In the genomic region with DNA sequence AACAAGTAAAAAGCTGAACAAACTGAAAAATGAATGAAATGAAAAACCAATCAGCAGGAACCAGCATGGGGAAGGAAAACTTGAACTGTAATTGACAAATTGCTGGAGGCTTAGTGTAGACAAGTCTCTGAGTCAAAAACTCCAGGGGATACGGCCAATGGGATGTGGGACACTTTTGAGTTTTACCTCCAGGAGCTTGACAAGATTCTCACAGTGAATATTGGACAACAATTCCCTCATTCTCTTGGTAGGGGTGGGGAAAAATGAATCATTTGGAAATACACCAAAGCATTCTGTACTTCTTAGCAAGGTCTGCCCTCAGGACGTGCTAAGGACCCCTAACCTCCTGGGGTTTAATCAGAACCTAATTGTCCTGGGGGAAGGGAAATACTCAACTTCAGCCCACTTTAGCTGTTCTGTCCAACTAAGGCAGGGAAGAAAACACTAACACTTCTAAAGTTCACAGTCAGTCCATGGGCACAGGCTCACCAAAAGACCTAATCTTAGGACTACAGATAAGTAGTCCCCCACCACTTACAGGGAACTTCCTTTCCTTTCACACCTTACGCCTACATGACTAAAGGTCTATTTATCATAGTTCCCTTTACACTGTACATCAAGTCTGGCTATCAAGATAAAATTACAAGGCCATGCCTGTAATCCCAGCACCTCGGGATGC, we compare ENCODE assay signal across 1 cellular context.
TF ChIP-seq lines count a peak whose summit lies in the region.

No MANE protein-coding gene starts in this region.

TF ChIP-seq in K562, 482 proteins besides CTCF, POLR2A, EP300 and RAD21 (continued from another document and continues in another):
- TF ChIP-seq, protein P1, sequence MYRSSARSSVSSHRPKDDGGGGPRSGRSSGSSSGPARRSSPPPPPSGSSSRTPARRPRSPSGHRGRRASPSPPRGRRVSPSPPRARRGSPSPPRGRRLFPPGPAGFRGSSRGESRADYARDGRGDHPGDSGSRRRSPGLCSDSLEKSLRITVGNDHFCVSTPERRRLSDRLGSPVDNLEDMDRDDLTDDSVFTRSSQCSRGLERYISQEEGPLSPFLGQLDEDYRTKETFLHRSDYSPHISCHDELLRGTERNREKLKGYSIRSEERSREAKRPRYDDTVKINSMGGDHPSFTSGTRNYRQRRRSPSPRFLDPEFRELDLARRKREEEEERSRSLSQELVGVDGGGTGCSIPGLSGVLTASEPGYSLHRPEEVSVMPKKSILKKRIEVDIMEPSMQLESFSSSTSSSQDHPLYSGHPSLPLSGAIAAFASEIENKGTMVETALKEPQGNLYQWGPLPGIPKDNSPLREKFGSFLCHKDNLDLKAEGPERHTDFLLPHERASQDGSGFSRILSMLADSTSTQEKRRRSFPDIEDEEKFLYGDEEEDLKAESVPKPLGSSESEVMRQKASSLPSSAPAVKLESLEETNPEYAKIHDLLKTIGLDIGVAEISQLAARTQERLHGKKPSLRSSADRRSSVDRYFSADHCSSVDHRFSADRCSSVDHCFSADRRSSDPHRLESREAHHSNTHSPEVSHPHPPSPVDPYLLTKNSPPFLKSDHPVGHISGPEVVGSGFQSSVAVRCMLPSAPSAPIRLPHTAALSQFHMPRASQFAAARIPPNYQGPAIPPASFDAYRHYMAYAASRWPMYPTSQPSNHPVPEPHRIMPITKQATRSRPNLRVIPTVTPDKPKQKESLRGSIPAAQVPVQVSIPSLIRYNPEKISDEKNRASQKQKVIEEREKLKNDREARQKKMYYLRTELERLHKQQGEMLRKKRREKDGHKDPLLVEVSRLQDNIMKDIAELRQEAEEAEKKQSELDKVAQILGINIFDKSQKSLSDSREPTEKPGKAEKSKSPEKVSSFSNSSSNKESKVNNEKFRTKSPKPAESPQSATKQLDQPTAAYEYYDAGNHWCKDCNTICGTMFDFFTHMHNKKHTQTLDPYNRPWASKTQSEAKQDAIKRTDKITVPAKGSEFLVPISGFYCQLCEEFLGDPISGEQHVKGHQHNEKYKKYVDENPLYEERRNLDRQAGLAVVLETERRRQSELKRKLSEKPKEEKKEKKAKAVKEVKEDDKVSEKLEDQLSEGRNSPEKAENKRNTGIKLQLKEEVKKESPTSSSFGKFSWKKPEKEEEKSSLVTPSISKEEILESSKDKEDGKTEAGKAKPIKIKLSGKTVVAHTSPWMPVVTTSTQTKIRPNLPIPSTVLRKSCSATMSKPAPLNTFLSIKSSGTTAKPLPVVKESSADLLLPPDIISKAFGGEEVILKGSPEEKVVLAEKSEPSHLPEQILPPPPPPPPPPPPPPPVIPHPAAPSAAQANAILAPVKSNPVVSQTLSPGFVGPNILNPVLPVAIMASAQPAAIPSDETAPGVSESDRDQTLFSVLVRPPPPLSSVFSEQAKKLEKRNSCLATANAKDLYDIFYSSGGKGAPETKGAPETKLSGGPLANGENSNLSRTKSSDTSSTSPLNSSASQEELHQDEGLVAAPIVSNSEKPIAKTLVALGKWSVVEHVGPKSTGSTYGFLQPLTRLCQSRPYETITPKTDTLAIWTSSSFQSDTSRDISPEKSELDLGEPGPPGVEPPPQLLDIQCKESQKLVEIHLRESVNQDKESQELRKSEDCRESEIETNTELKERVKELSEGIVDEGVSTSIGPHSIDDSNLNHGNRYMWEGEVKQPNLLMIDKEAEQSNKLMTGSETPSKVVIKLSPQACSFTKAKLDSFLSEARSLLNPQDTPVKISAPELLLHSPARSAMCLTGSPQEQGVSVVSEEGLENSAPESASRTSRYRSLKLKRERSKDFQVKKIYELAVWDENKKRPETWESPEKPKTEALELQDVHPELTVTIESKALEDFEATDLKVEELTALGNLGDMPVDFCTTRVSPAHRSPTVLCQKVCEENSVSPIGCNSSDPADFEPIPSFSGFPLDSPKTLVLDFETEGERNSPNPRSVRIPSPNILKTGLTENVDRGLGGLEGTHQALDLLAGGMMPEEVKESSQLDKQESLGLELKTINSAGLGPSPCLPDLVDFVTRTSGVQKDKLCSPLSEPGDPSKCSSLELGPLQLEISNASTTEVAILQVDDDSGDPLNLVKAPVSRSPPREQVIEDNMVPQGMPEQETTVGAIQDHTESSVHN (IDR thresholded peaks at IDR 0.05; ENCODE audit: borderline replicate concordance in 1 of 2, low read depth in 1 of 2): no peak
- no peak for TF ChIP-seq BCLAF1 (IDR thresholded peaks at IDR 0.05; ENCODE audit: borderline replicate concordance in 1 of 2, control insufficient read depth in 1 of 2, low read depth in 2 of 2, low read length in 1 of 2)
- TF ChIP-seq ELF1 (tag; IDR thresholded peaks at IDR 0.05): no peak
- no peak for TF ChIP-seq ZNF717 (CRISPR knock-in tag; IDR thresholded peaks at IDR 0.05)
- no peak for TF ChIP-seq ZNF785 (CRISPR knock-in tag; IDR thresholded peaks at IDR 0.05)
- peak; percentile 54; the same call in 1 of the 2 replicates for TF ChIP-seq ATF7 (IDR thresholded peaks at IDR 0.05)
- TF ChIP-seq ZNF395 (CRISPR knock-in tag; IDR thresholded peaks at IDR 0.05): no peak
- TF ChIP-seq KLF16 (IDR thresholded peaks at IDR 0.05): no peak; the same call in none of the 2 replicates
- no peak for TF ChIP-seq HLTF (IDR thresholded peaks at IDR 0.05)
- TF ChIP-seq BRF1 (IDR thresholded peaks at IDR 0.05; ENCODE audit: borderline replicate concordance, extremely low read depth, insufficient read length): no peak
- no peak for TF ChIP-seq PHB (CRISPR knock-in tag; IDR thresholded peaks at IDR 0.05)
- peak; percentile 36; the same call in 1 of the 2 replicates for TF ChIP-seq PHB2 (IDR thresholded peaks at IDR 0.05; ENCODE audit: low read depth)
- TF ChIP-seq BMI1 (IDR thresholded peaks at IDR 0.05; ENCODE audit: low read length): no peak
- TF ChIP-seq ZSCAN29 (IDR thresholded peaks at IDR 0.05): no peak
- TF ChIP-seq ZNF431 (CRISPR knock-in tag; IDR thresholded peaks at IDR 0.05): no peak
- TF ChIP-seq ZNF384 (IDR thresholded peaks at IDR 0.05; ENCODE audit: low read depth, low read length): no peak
- TF ChIP-seq SMARCA5 (IDR thresholded peaks at IDR 0.05): no peak
- TF ChIP-seq HMBOX1 (IDR thresholded peaks at IDR 0.05): peak; percentile 60; the same call in 1 of the 2 replicates
- TF ChIP-seq RFX1 (IDR thresholded peaks at IDR 0.05): no peak
- no peak for TF ChIP-seq ZNF174 (CRISPR knock-in tag; IDR thresholded peaks at IDR 0.05)
- no peak for TF ChIP-seq CBFB (CRISPR knock-in tag; IDR thresholded peaks at IDR 0.05)
- no peak for TF ChIP-seq E2F6 (IDR thresholded peaks at IDR 0.05; ENCODE audit: borderline replicate concordance in 1 of 2, extremely low read depth in 1 of 2, insufficient read depth in 1 of 2, insufficient read length in 1 of 2, low read depth in 1 of 2, low read length in 1 of 2, poor library complexity in 1 of 2, severe bottlenecking in 1 of 2)
- no peak for TF ChIP-seq TAF9B (IDR thresholded peaks at IDR 0.05; ENCODE audit: partially characterized antibody)
- TF ChIP-seq KDM4B (IDR thresholded peaks at IDR 0.05; ENCODE audit: borderline replicate concordance in 2 of 2, low read depth in 1 of 2): no peak
- no peak for TF ChIP-seq KAT7 (CRISPR knock-in tag; IDR thresholded peaks at IDR 0.05; ENCODE audit: borderline replicate concordance)
- no peak for TF ChIP-seq SRSF1 (IDR thresholded peaks at IDR 0.05; ENCODE audit: low read depth, low read length)
- TF ChIP-seq JUNB (CRISPR knock-in tag; conservative IDR thresholded peaks at IDR 0.05): no peak
- TF ChIP-seq TCF7L2 (IDR thresholded peaks at IDR 0.05; ENCODE audit: low read depth, low read length): no peak
- TF ChIP-seq PCBP2 (IDR thresholded peaks at IDR 0.05; ENCODE audit: low read depth, low read length, poor library complexity, severe bottlenecking): no peak
- TF ChIP-seq EHMT2 (IDR thresholded peaks at IDR 0.05): no peak
- TF ChIP-seq HDAC1 (IDR thresholded peaks at IDR 0.05): no peak
- TF ChIP-seq TCF7 (IDR thresholded peaks at IDR 0.05; ENCODE audit: borderline replicate concordance): no peak
- TF ChIP-seq ZFPM2 (CRISPR knock-in tag; IDR thresholded peaks at IDR 0.05): no peak
- TF ChIP-seq NCOA1 (IDR thresholded peaks at IDR 0.05; ENCODE audit: low read depth): peak; percentile 53; the same call in 1 of the 2 replicates
- TF ChIP-seq, protein P2, sequence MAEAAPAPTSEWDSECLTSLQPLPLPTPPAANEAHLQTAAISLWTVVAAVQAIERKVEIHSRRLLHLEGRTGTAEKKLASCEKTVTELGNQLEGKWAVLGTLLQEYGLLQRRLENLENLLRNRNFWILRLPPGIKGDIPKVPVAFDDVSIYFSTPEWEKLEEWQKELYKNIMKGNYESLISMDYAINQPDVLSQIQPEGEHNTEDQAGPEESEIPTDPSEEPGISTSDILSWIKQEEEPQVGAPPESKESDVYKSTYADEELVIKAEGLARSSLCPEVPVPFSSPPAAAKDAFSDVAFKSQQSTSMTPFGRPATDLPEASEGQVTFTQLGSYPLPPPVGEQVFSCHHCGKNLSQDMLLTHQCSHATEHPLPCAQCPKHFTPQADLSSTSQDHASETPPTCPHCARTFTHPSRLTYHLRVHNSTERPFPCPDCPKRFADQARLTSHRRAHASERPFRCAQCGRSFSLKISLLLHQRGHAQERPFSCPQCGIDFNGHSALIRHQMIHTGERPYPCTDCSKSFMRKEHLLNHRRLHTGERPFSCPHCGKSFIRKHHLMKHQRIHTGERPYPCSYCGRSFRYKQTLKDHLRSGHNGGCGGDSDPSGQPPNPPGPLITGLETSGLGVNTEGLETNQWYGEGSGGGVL (CRISPR knock-in tag; IDR thresholded peaks at IDR 0.05): no peak
- TF ChIP-seq BRD4 (IDR thresholded peaks at IDR 0.05): no peak
- TF ChIP-seq SREBF1 (IDR thresholded peaks at IDR 0.05; ENCODE audit: borderline replicate concordance, low read depth, low read length): no peak
- no peak for TF ChIP-seq GTF2F1 (IDR thresholded peaks at IDR 0.05; ENCODE audit: low read depth, low read length)
- TF ChIP-seq, protein P3, sequence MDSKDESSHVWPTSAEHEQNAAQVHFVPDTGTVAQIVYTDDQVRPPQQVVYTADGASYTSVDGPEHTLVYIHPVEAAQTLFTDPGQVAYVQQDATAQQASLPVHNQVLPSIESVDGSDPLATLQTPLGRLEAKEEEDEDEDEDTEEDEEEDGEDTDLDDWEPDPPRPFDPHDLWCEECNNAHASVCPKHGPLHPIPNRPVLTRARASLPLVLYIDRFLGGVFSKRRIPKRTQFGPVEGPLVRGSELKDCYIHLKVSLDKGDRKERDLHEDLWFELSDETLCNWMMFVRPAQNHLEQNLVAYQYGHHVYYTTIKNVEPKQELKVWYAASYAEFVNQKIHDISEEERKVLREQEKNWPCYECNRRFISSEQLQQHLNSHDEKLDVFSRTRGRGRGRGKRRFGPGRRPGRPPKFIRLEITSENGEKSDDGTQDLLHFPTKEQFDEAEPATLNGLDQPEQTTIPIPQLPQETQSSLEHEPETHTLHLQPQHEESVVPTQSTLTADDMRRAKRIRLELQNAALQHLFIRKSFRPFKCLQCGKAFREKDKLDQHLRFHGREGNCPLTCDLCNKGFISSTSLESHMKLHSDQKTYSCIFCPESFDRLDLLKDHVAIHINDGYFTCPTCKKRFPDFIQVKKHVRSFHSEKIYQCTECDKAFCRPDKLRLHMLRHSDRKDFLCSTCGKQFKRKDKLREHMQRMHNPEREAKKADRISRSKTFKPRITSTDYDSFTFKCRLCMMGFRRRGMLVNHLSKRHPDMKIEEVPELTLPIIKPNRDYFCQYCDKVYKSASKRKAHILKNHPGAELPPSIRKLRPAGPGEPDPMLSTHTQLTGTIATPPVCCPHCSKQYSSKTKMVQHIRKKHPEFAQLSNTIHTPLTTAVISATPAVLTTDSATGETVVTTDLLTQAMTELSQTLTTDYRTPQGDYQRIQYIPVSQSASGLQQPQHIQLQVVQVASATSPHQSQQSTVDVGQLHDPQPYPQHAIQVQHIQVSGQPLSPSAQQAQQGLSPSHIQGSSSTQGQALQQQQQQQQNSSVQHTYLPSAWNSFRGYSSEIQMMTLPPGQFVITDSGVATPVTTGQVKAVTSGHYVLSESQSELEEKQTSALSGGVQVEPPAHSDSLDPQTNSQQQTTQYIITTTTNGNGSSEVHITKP (IDR thresholded peaks at IDR 0.05; ENCODE audit: partially characterized antibody): peak; percentile 89
- no peak for TF ChIP-seq ZFP36 (IDR thresholded peaks at IDR 0.05; ENCODE audit: low read depth, low read length, partially characterized antibody)
- no peak for TF ChIP-seq RBM34 (IDR thresholded peaks at IDR 0.05; ENCODE audit: borderline replicate concordance, insufficient read depth, low read length)
